Comparison of ENCODE assay signal across 22 cellular contexts in genomic region chr11:73380897-73381410, GRCh38. TPM values are rescaled to one million over a fixed set of nuclear protein-coding genes. Genes with fewer than 3 reads are reported as not detected.
DNase-seq lines count a peak whose midpoint lies in the region; ATAC-seq and TF ChIP-seq lines count a peak whose summit lies in the region.
"Had no signal": no experiment of that assay in that cellular context is flagged by ENCODE, and none has a peak within 500 bp of the region (broad histone marks: within the 10 kb centered on the region; RNA-seq: fewer than 3 reads in every experiment).

No MANE protein-coding gene starts in this region.

- H4K20me1 ChIP-seq in OCI-LY7 (ENCODE audit: insufficient read depth, low read length): peaks cover 20% of the 10 kb centered on the region

- H2AK5ac ChIP-seq in mesenchymal stem cell (ENCODE audit: low read length, severe bottlenecking): no peak overlapping the region

- H3K14ac ChIP-seq in mesenchymal stem cell (ENCODE audit: low read length in 2 of 2): peak overlapping the region in 1 of 2 experiments; percentile 11

- WGBS in mesenchymal stem cell: 90% methylated on average over 3 of the region's 4 CpGs

- DNase-seq in left ventricle myocardium inferior (no peak), Right ventricle myocardium superior (no peak), OCI-LY7 (ENCODE audit: low spot score) (no peak), mesenchymal stem cell (no peak), T1000 (lab: John Stamatoyannopoulos, UW) (no peak), NCI-H748 treated with DMSO at 0.1 percent for 48 hours (lab: John Stamatoyannopoulos, UW) (no peak)
- DNase-seq in activated T-helper 1 cell treated with anti-CD3 and anti-CD28 coated beads, Interleukin-12 subunit alpha, Interleukin-12 subunit beta, Interleukin-2, Interleukin-4 antibody, amounts not matched to agents 30 ng/mL and 10 ng/mL and 1 ng/mL, durations not matched to agents 14 hours and 24 hours and 36 hours (ENCODE audit: low spot score): no peak
- DNase-seq: activated CD4-positive, alpha-beta memory T cell treated with anti-CD3 and anti-CD28 coated beads, Interleukin-2, amount 10 ng/mL, durations not matched to agents 7 days and 5 days; activated naive CD8-positive, alpha-beta T cell treated with anti-CD3 and anti-CD28 coated beads, Interleukin-2, amount 50 U/mL, for 24 hours; COR-L47; EL; mucosa of descending colon; NCI-H1048; NCI-H2029 treated with DMSO at 0.1 percent for 48 hours; NCI-H446 treated with DMSO at 0.1 percent for 48 hours; stimulated activated CD4-positive, alpha-beta T cell treated with anti-CD3 and anti-CD28 coated beads, Interleukin-1b, Interleukin-23, amount 100 ng/mL, for 48 hours had no signal

- no peak overlapping the region for H3K9ac ChIP-seq in mesenchymal stem cell (ENCODE audit: low read length)
- H3K9ac ChIP-seq: KMS-11 had no signal

- H2BK12ac ChIP-seq in mesenchymal stem cell (ENCODE audit: low read length in 2 of 2): peak overlapping the region in 1 of 2 experiments; percentile 29

- H2BK15ac ChIP-seq in mesenchymal stem cell (ENCODE audit: low read depth, poor library complexity, severe bottlenecking): no peak overlapping the region

- H3K27me3 ChIP-seq in left ventricle myocardium inferior (ENCODE audit: low read depth) (no peaks in the 10 kb centered on the region), mesenchymal stem cell (ENCODE audit: control insufficient read depth in 1 of 2, insufficient read depth in 1 of 2, low read length in 2 of 2) (no peaks in the 10 kb centered on the region)
- H3K27me3 ChIP-seq: breast epithelium, pancreas, tibial nerve had no signal

- H3K4me1 ChIP-seq in left ventricle myocardium inferior: peaks cover 89% of the 10 kb centered on the region
- peaks cover 86% of the 10 kb centered on the region for H3K4me1 ChIP-seq in OCI-LY7 (ENCODE audit: insufficient read depth, low read length, poor library complexity, severe bottlenecking)
- peaks cover 38% of the 10 kb centered on the region for H3K4me1 ChIP-seq in mesenchymal stem cell (ENCODE audit: control insufficient read depth, insufficient read depth, low read depth, low read length)

- H3K36me3 ChIP-seq in left ventricle myocardium inferior: no peaks in the 10 kb centered on the region
- peaks cover 13% of the 10 kb centered on the region; the same call in 1 of the 2 replicates for H3K36me3 ChIP-seq in OCI-LY7 (ENCODE audit: insufficient read depth, low read length)
- H3K36me3 ChIP-seq in mesenchymal stem cell (ENCODE audit: control insufficient read depth in 1 of 2, insufficient read depth in 2 of 2, low read depth in 1 of 2, low read length in 2 of 2): peaks cover 0 to 8% of the 10 kb centered on the region in 2 experiments
- H3K36me3 ChIP-seq: breast epithelium, pancreas, tibial nerve had no signal

- peak overlapping the region in 1 of 2 experiments; percentile 30 for H3K18ac ChIP-seq in mesenchymal stem cell (ENCODE audit: low read depth in 1 of 2, low read length in 2 of 2)

- peak overlapping the region in 1 of 2 experiments; percentile 6 for H3K4ac ChIP-seq in mesenchymal stem cell (ENCODE audit: low read depth in 1 of 2, low read length in 2 of 2)

- no peak overlapping the region for H2BK120ac ChIP-seq in mesenchymal stem cell (ENCODE audit: low read depth, low read length)

- no peak for ATAC-seq in Right ventricle myocardium superior (ENCODE audit: poor library complexity)
- no peak for ATAC-seq in stimulated activated memory B cell treated with anti-CD40 and anti-IgM and Interleukin-4, amounts not matched to agents 10 μg/mL and 1 μg/mL and 100 μg/mL, for 72 hours
- ATAC-seq: activated naive CD8-positive, alpha-beta T cell treated with anti-CD3 and anti-CD28 coated beads, Interleukin-2, amount 50 U/mL, for 24 hours; mucosa of descending colon; pancreas had no signal

- no peak overlapping the region for H4K8ac ChIP-seq in mesenchymal stem cell (ENCODE audit: low read length)

- H4K91ac ChIP-seq in mesenchymal stem cell (ENCODE audit: low read length): peak overlapping the region; percentile 31

- intact Hi-C loops in left ventricle myocardium inferior (cut with micrococcal nuclease): no loop called here
- intact Hi-C loops in Right ventricle myocardium superior (cut with DNase I): no loop called here
- intact Hi-C loops in OCI-LY7 (cut with micrococcal nuclease; ENCODE audit: unreplicated experiment): no loop called here
- intact Hi-C loops in activated T-helper 1 cell treated with anti-CD3 and anti-CD28 coated beads, Interleukin-12 subunit alpha, Interleukin-12 subunit beta, Interleukin-2, Interleukin-4 antibody, amounts not matched to agents 30 ng/mL and 10 ng/mL and 1 ng/mL, durations not matched to agents 14 hours and 24 hours and 36 hours (cut with micrococcal nuclease): no loop called here

- H3K9me3 ChIP-seq in left ventricle myocardium inferior (replicated peaks) (no peaks in the 10 kb centered on the region), OCI-LY7 (ENCODE audit: low read length) (no peaks in the 10 kb centered on the region), mesenchymal stem cell (ENCODE audit: control insufficient read depth, low read length) (no peaks in the 10 kb centered on the region)
- H3K9me3 ChIP-seq: breast epithelium, mucosa of descending colon, pancreas, tibial nerve had no signal

- peaks cover 78% of the 10 kb centered on the region for H3K79me2 ChIP-seq in OCI-LY7 (ENCODE audit: insufficient read depth, low read depth, low read length)

- H3K4me1 Mint-ChIP-seq in stimulated activated memory B cell treated with anti-CD40 and anti-IgM and Interleukin-4, amounts not matched to agents 10 μg/mL and 1 μg/mL and 100 μg/mL, for 72 hours: peaks cover 84% of the 10 kb centered on the region
- peaks cover 59% of the 10 kb centered on the region for H3K4me1 Mint-ChIP-seq in activated T-helper 1 cell treated with anti-CD3 and anti-CD28 coated beads, Interleukin-12 subunit alpha, Interleukin-12 subunit beta, Interleukin-2, Interleukin-4 antibody, amounts not matched to agents 30 ng/mL and 10 ng/mL and 1 ng/mL, durations not matched to agents 14 hours and 24 hours and 36 hours (ENCODE audit: low read depth)

- TF ChIP-seq CTCF in left ventricle myocardium inferior (IDR thresholded peaks at IDR 0.05; ENCODE audit: borderline replicate concordance): peak; percentile 23
- TF ChIP-seq CTCF in OCI-LY7 (conservative IDR thresholded peaks at IDR 0.05; ENCODE audit: low read length): no peak

- H3K27ac ChIP-seq in left ventricle myocardium inferior (replicated peaks) (peak overlapping the region; percentile 40), OCI-LY7 (ENCODE audit: low read depth, low read length, poor library complexity, severe bottlenecking) (peak overlapping the region; percentile 79), mesenchymal stem cell (ENCODE audit: low read length, poor library complexity, severe bottlenecking) (no peak overlapping the region)
- H3K27ac ChIP-seq: breast epithelium, KMS-11, pancreas had no signal

- no peaks in the 10 kb centered on the region for H3K9me2 ChIP-seq in OCI-LY7 (ENCODE audit: insufficient read depth, low read length)

- H3K27ac Mint-ChIP-seq in stimulated activated memory B cell treated with anti-CD40 and anti-IgM and Interleukin-4, amounts not matched to agents 10 μg/mL and 1 μg/mL and 100 μg/mL, for 72 hours: peak overlapping the region; percentile 90
- H3K27ac Mint-ChIP-seq in activated T-helper 1 cell treated with anti-CD3 and anti-CD28 coated beads, Interleukin-12 subunit alpha, Interleukin-12 subunit beta, Interleukin-2, Interleukin-4 antibody, amounts not matched to agents 30 ng/mL and 10 ng/mL and 1 ng/mL, durations not matched to agents 14 hours and 24 hours and 36 hours: no peak overlapping the region
- H3K27ac Mint-ChIP-seq: activated CD4-positive, alpha-beta memory T cell treated with anti-CD3 and anti-CD28 coated beads, Interleukin-2, amount 10 ng/mL, durations not matched to agents 7 days and 5 days; stimulated activated naive CD8-positive, alpha-beta T cell treated with anti-CD3 and anti-CD28 coated beads, Interleukin-15, Interleukin-2, amounts not matched to agents 100 ng/mL and 50 ng/mL, for 24 hours had no signal

- POLR2A ChIA-PET in OCI-LY7 (lab: Charles Lee): no interaction called here

- no peaks in the 10 kb centered on the region for H3K9me3 Mint-ChIP-seq in stimulated activated memory B cell treated with anti-CD40 and anti-IgM and Interleukin-4, amounts not matched to agents 10 μg/mL and 1 μg/mL and 100 μg/mL, for 72 hours
- no peaks in the 10 kb centered on the region for H3K9me3 Mint-ChIP-seq in activated T-helper 1 cell treated with anti-CD3 and anti-CD28 coated beads, Interleukin-12 subunit alpha, Interleukin-12 subunit beta, Interleukin-2, Interleukin-4 antibody, amounts not matched to agents 30 ng/mL and 10 ng/mL and 1 ng/mL, durations not matched to agents 14 hours and 24 hours and 36 hours
- H3K9me3 Mint-ChIP-seq: activated CD4-positive, alpha-beta memory T cell treated with anti-CD3 and anti-CD28 coated beads, Interleukin-2, amount 10 ng/mL, durations not matched to agents 7 days and 5 days; activated naive CD8-positive, alpha-beta T cell treated with anti-CD3 and anti-CD28 coated beads, Interleukin-2, amount 50 U/mL, for 24 hours; stimulated activated naive CD8-positive, alpha-beta T cell treated with anti-CD3 and anti-CD28 coated beads, Interleukin-15, Interleukin-2, amounts not matched to agents 100 ng/mL and 50 ng/mL, for 24 hours had no signal

- no TSS peak for BruUV-seq in OCI-LY7 (replicated peaks; lab: Mats Ljungman, UMichigan)

- no peak overlapping the region for H2BK5ac ChIP-seq in mesenchymal stem cell (ENCODE audit: low read depth, low read length, poor library complexity, severe bottlenecking)

- H3K23ac ChIP-seq in mesenchymal stem cell (ENCODE audit: low read length in 2 of 2): no peak overlapping the region

- CTCF ChIA-PET in OCI-LY7 (lab: Charles Lee; ENCODE audit: unreplicated experiment): no interaction called here

- no peak overlapping the region for H2AFZ ChIP-seq in OCI-LY7 (ENCODE audit: low read length)
- no peak overlapping the region for H2AFZ ChIP-seq in mesenchymal stem cell (ENCODE audit: low read depth, low read length)

- H3K79me1 ChIP-seq in mesenchymal stem cell (replicated peaks; ENCODE audit: low read length, poor library complexity, severe bottlenecking): peaks cover 50% of the 10 kb centered on the region

- H3K4me2 ChIP-seq in OCI-LY7 (ENCODE audit: low read length) (peak overlapping the region; percentile 87), mesenchymal stem cell (ENCODE audit: low read length, poor library complexity, severe bottlenecking) (no peak overlapping the region)
- H3K4me2 ChIP-seq: KMS-11 had no signal

- peaks cover 32% of the 10 kb centered on the region for H3K36me3 Mint-ChIP-seq in stimulated activated memory B cell treated with anti-CD40 and anti-IgM and Interleukin-4, amounts not matched to agents 10 μg/mL and 1 μg/mL and 100 μg/mL, for 72 hours
- peaks cover 3% of the 10 kb centered on the region for H3K36me3 Mint-ChIP-seq in activated T-helper 1 cell treated with anti-CD3 and anti-CD28 coated beads, Interleukin-12 subunit alpha, Interleukin-12 subunit beta, Interleukin-2, Interleukin-4 antibody, amounts not matched to agents 30 ng/mL and 10 ng/mL and 1 ng/mL, durations not matched to agents 14 hours and 24 hours and 36 hours (ENCODE audit: low read depth)

- H3K4me3 ChIP-seq in left ventricle myocardium inferior (no peak overlapping the region), OCI-LY7 (ENCODE audit: low read depth, low read length, poor library complexity, severe bottlenecking) (no peak overlapping the region), mesenchymal stem cell (ENCODE audit: insufficient read depth in 1 of 2, low read depth in 1 of 2, low read length in 2 of 2) (no peak overlapping the region)
- H3K4me3 ChIP-seq: breast epithelium, mucosa of descending colon, pancreas, tibial nerve had no signal

- H3K27me3 Mint-ChIP-seq in stimulated activated memory B cell treated with anti-CD40 and anti-IgM and Interleukin-4, amounts not matched to agents 10 μg/mL and 1 μg/mL and 100 μg/mL, for 72 hours: no peaks in the 10 kb centered on the region
- H3K27me3 Mint-ChIP-seq in activated T-helper 1 cell treated with anti-CD3 and anti-CD28 coated beads, Interleukin-12 subunit alpha, Interleukin-12 subunit beta, Interleukin-2, Interleukin-4 antibody, amounts not matched to agents 30 ng/mL and 10 ng/mL and 1 ng/mL, durations not matched to agents 14 hours and 24 hours and 36 hours (ENCODE audit: insufficient read depth): no peaks in the 10 kb centered on the region
- H3K27me3 Mint-ChIP-seq: activated CD4-positive, alpha-beta memory T cell treated with anti-CD3 and anti-CD28 coated beads, Interleukin-2, amount 10 ng/mL, durations not matched to agents 7 days and 5 days; activated naive CD8-positive, alpha-beta T cell treated with anti-CD3 and anti-CD28 coated beads, Interleukin-2, amount 50 U/mL, for 24 hours; stimulated activated naive CD8-positive, alpha-beta T cell treated with anti-CD3 and anti-CD28 coated beads, Interleukin-15, Interleukin-2, amounts not matched to agents 100 ng/mL and 50 ng/mL, for 24 hours had no signal

- H3K4me3 Mint-ChIP-seq in stimulated activated memory B cell treated with anti-CD40 and anti-IgM and Interleukin-4, amounts not matched to agents 10 μg/mL and 1 μg/mL and 100 μg/mL, for 72 hours: peak overlapping the region; percentile 95
- no peak overlapping the region for H3K4me3 Mint-ChIP-seq in activated T-helper 1 cell treated with anti-CD3 and anti-CD28 coated beads, Interleukin-12 subunit alpha, Interleukin-12 subunit beta, Interleukin-2, Interleukin-4 antibody, amounts not matched to agents 30 ng/mL and 10 ng/mL and 1 ng/mL, durations not matched to agents 14 hours and 24 hours and 36 hours
- H3K4me3 Mint-ChIP-seq: activated CD4-positive, alpha-beta memory T cell treated with anti-CD3 and anti-CD28 coated beads, Interleukin-2, amount 10 ng/mL, durations not matched to agents 7 days and 5 days; activated naive CD8-positive, alpha-beta T cell treated with anti-CD3 and anti-CD28 coated beads, Interleukin-2, amount 50 U/mL, for 24 hours; stimulated activated naive CD8-positive, alpha-beta T cell treated with anti-CD3 and anti-CD28 coated beads, Interleukin-15, Interleukin-2, amounts not matched to agents 100 ng/mL and 50 ng/mL, for 24 hours had no signal

RNA-seq across cellular contexts. Expression of gene RELT, which starts 4.8 kb away (rescaled TPM):
- total RNA-seq in left ventricle myocardium inferior: 1.6 TPM
- 1.3 TPM for total RNA-seq in Right ventricle myocardium superior
- 16.6 and 21.5 TPM in 2 replicates for total RNA-seq in OCI-LY7 (2014; rRNA removed; shearing (Covaris generic))
- total RNA-seq in OCI-LY7 (2022): 24.7 and 30.8 TPM in 2 replicates
- polyA plus RNA-seq in mesenchymal stem cell (2013, experiment 1 of 2): 2.6 TPM
- polyA plus RNA-seq in mesenchymal stem cell (2013, experiment 2 of 2): 3.0 TPM
- 34.6 and 37.6 TPM in 2 replicates for total RNA-seq in activated T-helper 1 cell treated with anti-CD3 and anti-CD28 coated beads, Interleukin-12 subunit alpha, Interleukin-12 subunit beta, Interleukin-2, Interleukin-4 antibody, amounts not matched to agents 30 ng/mL and 10 ng/mL and 1 ng/mL, durations not matched to agents 14 hours and 24 hours and 36 hours
